Comparison of ENCODE assay signal across 8 cellular contexts in the genomic region with DNA sequence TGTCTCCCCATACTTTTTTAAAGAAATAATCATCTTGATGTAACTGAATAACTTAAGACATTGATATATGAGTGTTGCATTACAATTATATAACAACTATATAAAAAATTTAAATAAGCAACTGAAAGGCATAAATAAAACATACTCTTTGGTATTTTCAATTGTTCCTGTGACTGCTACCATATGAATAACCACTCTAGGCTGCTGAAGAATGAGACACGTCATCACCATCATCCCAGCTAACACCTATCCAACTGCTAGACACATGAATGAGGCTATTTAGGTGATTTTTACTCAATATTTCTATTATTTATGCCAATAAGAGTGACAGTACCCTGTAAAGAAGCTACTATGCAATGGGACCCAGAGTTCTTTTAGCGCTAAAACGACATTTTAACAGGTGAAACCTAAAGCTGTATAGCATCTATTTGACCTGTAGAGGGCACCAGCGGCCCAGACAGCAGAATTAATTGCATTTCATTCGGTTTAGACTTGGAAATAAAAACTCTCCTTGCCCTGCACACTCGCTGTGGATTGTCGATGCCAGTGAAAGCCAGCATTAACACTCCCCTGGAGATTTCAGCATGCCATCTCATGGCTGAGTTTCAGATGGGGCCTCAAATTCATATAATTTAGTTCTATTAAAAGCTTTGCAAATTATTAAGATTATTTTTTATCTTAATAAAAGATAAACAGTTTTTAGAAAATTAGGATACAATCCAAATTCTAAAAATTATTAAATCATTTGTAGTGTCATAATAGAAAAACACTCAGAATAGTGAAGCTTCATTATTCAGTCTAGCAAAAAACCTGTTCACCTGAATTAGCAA.
DNase-seq lines count a peak whose midpoint lies in the region; ATAC-seq and TF ChIP-seq lines count a peak whose summit lies in the region.

No MANE protein-coding gene starts in this region.

- CTCF ChIA-PET in activated CD8-positive, alpha-beta T cell treated with anti-CD3 and anti-CD28 coated beads for 36 hours (lab: Charles Lee): interaction anchor here (0.6 to 3.6 kb wide), 19 partner anchors 10 to 865 kb away, joined by 3 to 24 read pairs (median 4); no protein-coding TSS in a partner anchor

- H3K4me1 ChIP-seq in DND-41 (ENCODE audit: insufficient read depth, low read length) (no peaks in the 10 kb centered on the region), foreskin keratinocyte (no peaks in the 10 kb centered on the region), parathyroid adenoma (no peaks in the 10 kb centered on the region)

- H3K4me3 ChIP-seq in DND-41 (ENCODE audit: low read depth in 1 of 2, low read length in 2 of 2) (no peak overlapping the region), parathyroid adenoma (ENCODE audit: low read depth, low read length) (no peak overlapping the region)

- no peak overlapping the region for H2AFZ ChIP-seq in DND-41 (ENCODE audit: low read depth, low read length)
- H2AFZ ChIP-seq in parathyroid adenoma: peak overlapping the region; percentile 57

- no peak overlapping the region for H3K27ac ChIP-seq in DND-41 (ENCODE audit: low read length)
- H3K27ac ChIP-seq in foreskin keratinocyte: no peak overlapping the region
- no peak overlapping the region for H3K27ac ChIP-seq in parathyroid adenoma

- H3K9ac ChIP-seq in DND-41 (ENCODE audit: low read depth, low read length) (no peak overlapping the region), parathyroid adenoma (no peak overlapping the region)

- no peak overlapping the region for H3K4me3 Mint-ChIP-seq in activated CD8-positive, alpha-beta T cell treated with anti-CD3 and anti-CD28 coated beads for 36 hours

- H3K79me2 ChIP-seq in DND-41 (ENCODE audit: insufficient read depth, low read length) (no peaks in the 10 kb centered on the region), parathyroid adenoma (no peaks in the 10 kb centered on the region)

- peak; percentile 43 for DNase-seq in DND-41
- DNase-seq in NCI-H446 treated with DMSO at 0.1 percent for 48 hours (lab: John Stamatoyannopoulos, UW): peak; percentile 67
- peak; percentile 60 for DNase-seq in activated CD8-positive, alpha-beta T cell treated with anti-CD3 and anti-CD28 coated beads for 36 hours
- DNase-seq in foreskin keratinocyte: peak in 1 of 2 donors; percentile 50
- DNase-seq in effector CD8-positive, alpha-beta T cell (lab: John Stamatoyannopoulos, UW): no peak

- no peaks in the 10 kb centered on the region for H3K36me3 Mint-ChIP-seq in activated CD8-positive, alpha-beta T cell treated with anti-CD3 and anti-CD28 coated beads for 36 hours (ENCODE audit: low read depth)

- H3K9me3 ChIP-seq in DND-41 (ENCODE audit: insufficient read depth, low read length, severe bottlenecking) (no peaks in the 10 kb centered on the region), parathyroid adenoma (ENCODE audit: control insufficient read depth, low read length) (no peaks in the 10 kb centered on the region)

- H3K4me1 Mint-ChIP-seq in activated CD8-positive, alpha-beta T cell treated with anti-CD3 and anti-CD28 coated beads for 36 hours (ENCODE audit: low read depth): no peaks in the 10 kb centered on the region

- no peaks in the 10 kb centered on the region for H3K27me3 ChIP-seq in DND-41 (ENCODE audit: insufficient read depth, low read length, poor library complexity)
- no peaks in the 10 kb centered on the region for H3K27me3 ChIP-seq in foreskin keratinocyte
- no peaks in the 10 kb centered on the region for H3K27me3 ChIP-seq in parathyroid adenoma (ENCODE audit: control insufficient read depth, insufficient read depth, low read length)

- H3K27ac Mint-ChIP-seq in activated CD8-positive, alpha-beta T cell treated with anti-CD3 and anti-CD28 coated beads for 36 hours: no peak overlapping the region

- peak; percentile 64 for ATAC-seq in DND-41 (ENCODE audit: insufficient read depth, low read depth)
- ATAC-seq in GM19468 (IDR thresholded peaks at IDR 0.05; ENCODE audit: extremely low read depth, unreplicated experiment): peak; percentile 66
- ATAC-seq in HG03460 (IDR thresholded peaks at IDR 0.05; ENCODE audit: unreplicated experiment): peak; percentile 94
- ATAC-seq in activated CD8-positive, alpha-beta T cell treated with anti-CD3 and anti-CD28 coated beads for 36 hours: peak; percentile 39
- ATAC-seq in foreskin keratinocyte: peak; percentile 88

- POLR2A ChIA-PET in activated CD8-positive, alpha-beta T cell treated with anti-CD3 and anti-CD28 coated beads for 36 hours (lab: Charles Lee): no interaction called here

- no peaks in the 10 kb centered on the region for H3K9me3 Mint-ChIP-seq in activated CD8-positive, alpha-beta T cell treated with anti-CD3 and anti-CD28 coated beads for 36 hours

- intact Hi-C loops in activated CD8-positive, alpha-beta T cell treated with anti-CD3 and anti-CD28 coated beads for 36 hours (cut with micrococcal nuclease): loop anchor here (5.0 to 10.0 kb wide), 2 partner anchors 90 to 243 kb away; partner anchors contain the start of gene MAP2

- no peaks in the 10 kb centered on the region for H3K27me3 Mint-ChIP-seq in activated CD8-positive, alpha-beta T cell treated with anti-CD3 and anti-CD28 coated beads for 36 hours

- peak; percentile 81 for TF ChIP-seq CTCF in DND-41 (IDR thresholded peaks at IDR 0.05; ENCODE audit: borderline replicate concordance, extremely low read depth, low read length, poor library complexity, severe bottlenecking)
- TF ChIP-seq CTCF in activated CD8-positive, alpha-beta T cell treated with anti-CD3 and anti-CD28 coated beads for 36 hours (IDR thresholded peaks at IDR 0.05): peak; percentile 69
- peak; percentile 93 for TF ChIP-seq CTCF in foreskin keratinocyte (conservative IDR thresholded peaks at IDR 0.05)
- peak; percentile 96 for TF ChIP-seq CTCF in parathyroid adenoma (IDR thresholded peaks at IDR 0.05)

- H4K20me1 ChIP-seq in DND-41 (ENCODE audit: insufficient read depth, low read length): no peaks in the 10 kb centered on the region

- H3K4me2 ChIP-seq in DND-41 (ENCODE audit: insufficient read depth, low read length) (no peak overlapping the region), parathyroid adenoma (ENCODE audit: low read length) (peak overlapping the region; percentile 25)

- H3K36me3 ChIP-seq in DND-41 (ENCODE audit: insufficient read depth, low read length) (no peaks in the 10 kb centered on the region), parathyroid adenoma (ENCODE audit: control insufficient read depth, insufficient read depth, low read length) (no peaks in the 10 kb centered on the region)

Comparison
In these comparisons a context has a peak if more than half of its experiments do, and no peak if none do; other contexts are left out.
1. ATAC-seq: peak in every context shown above with its lines; median percentile 94 in HG03460; 88 in foreskin keratinocyte; 66 in GM19468; 64 in DND-41; 39 in activated CD8-positive, alpha-beta T cell treated with anti-CD3 and anti-CD28 coated beads for 36 hours.